Comparison of ENCODE assay signal across 20 cellular contexts in genomic region chr22:42602470-42602869, GRCh38. TPM values are rescaled to one million over a fixed set of nuclear protein-coding genes. Genes with fewer than 3 reads are reported as not detected.
A peak's percentile ranks its signal among the peaks of the same experiment; 100 is the strongest.
DNase-seq lines count a peak whose midpoint lies in the region; ATAC-seq, FAIRE-seq and TF ChIP-seq lines count a peak whose summit lies in the region.
"Had no signal": no experiment of that assay in that cellular context is flagged by ENCODE, and none has a peak within 500 bp of the region (broad histone marks: within the 10 kb centered on the region; RNA-seq: fewer than 3 reads in every experiment).

No MANE protein-coding gene starts in this region.

- CTCF ChIA-PET in RWPE1 (lab: Yijun Ruan, JAX): no interaction called here

- no peak for DNase-seq in RWPE1 (ENCODE audit: low spot score)
- no peak for DNase-seq in lower lobe of right lung
- peak; percentile 64 for DNase-seq in small intestine
- no peak for DNase-seq in NCI-H1092 (lab: John Stamatoyannopoulos, UW)
- no peak for DNase-seq in SKM-1 treated with dmso at 0.1 percent for 144 hours (lab: John Stamatoyannopoulos, UW; ENCODE audit: unreplicated experiment)
- no peak for DNase-seq in COR-L47 (lab: John Stamatoyannopoulos, UW)
- no peak for DNase-seq in activated gamma-delta T cell (lab: John Stamatoyannopoulos, UW)
- DNase-seq: ACHN, C1 segment of cervical spinal cord, DMS79 treated with DMSO at 0.1 percent for 48 hours, KBM-7, NCI-H1105 treated with DMSO at 0.1 percent for 48 hours, NCI-H1694, NCI-H2227 treated with DMSO at 0.1 percent for 48 hours, NCI-H510A treated with DMSO at 0.1 percent for 48 hours, NCI-H774, Right ventricle myocardium superior had no signal

- FAIRE-seq in small intestine (lab: Jason Lieb, UNC): no peak
- FAIRE-seq: H54, RCC 7860 had no signal

- WGBS in small intestine, 3 donors: 25 to 66% (median 51%) methylated on average over 2 of the region's 2 CpGs

- TF ChIP-seq CTCF in C4-2B (conservative IDR thresholded peaks at IDR 0.05): no peak
- no peak for TF ChIP-seq CTCF in RWPE1 (conservative IDR thresholded peaks at IDR 0.05; ENCODE audit: low read depth)
- TF ChIP-seq CTCF in lower lobe of right lung (IDR thresholded peaks at IDR 0.05): no peak

- POLR2A ChIA-PET in RWPE1 (lab: Yijun Ruan, JAX; ENCODE audit: low non-redundant PET): no interaction called here

- H3K36me3 ChIP-seq in lower lobe of right lung: peaks cover 74% of the 10 kb centered on the region
- peaks cover 10 to 23% of the 10 kb centered on the region in 2 donors for H3K36me3 ChIP-seq in small intestine (ENCODE audit: control insufficient read depth in 2 of 2, insufficient read depth in 2 of 2, low read length in 2 of 2)

- intact Hi-C loops in lower lobe of right lung (cut with DNase I): no loop called here

- H3K27ac ChIP-seq in C4-2B (peak overlapping the region; percentile 21), RWPE1 (peak overlapping the region; percentile 37), lower lobe of right lung (peak overlapping the region; percentile 6), small intestine (ENCODE audit: low read depth in 1 of 2, low read length in 1 of 2) (peak overlapping the region; percentile 56 to 58)

- H3K4me3 ChIP-seq in lower lobe of right lung: no peak overlapping the region
- H3K4me3 ChIP-seq in small intestine (ENCODE audit: low read depth in 1 of 2, low read length in 2 of 2): no peak overlapping the region

- no peaks in the 10 kb centered on the region for H3K27me3 ChIP-seq in lower lobe of right lung (ENCODE audit: low read depth)
- no peaks in the 10 kb centered on the region for H3K27me3 ChIP-seq in small intestine (ENCODE audit: control insufficient read depth in 2 of 2, insufficient read depth in 2 of 2, low read length in 2 of 2)

- H3K9me3 ChIP-seq in lower lobe of right lung: no peaks in the 10 kb centered on the region
- no peaks in the 10 kb centered on the region for H3K9me3 ChIP-seq in small intestine (ENCODE audit: control insufficient read depth, low read depth)

- H3K4me1 ChIP-seq in lower lobe of right lung (peaks cover 46% of the 10 kb centered on the region), small intestine (ENCODE audit: control insufficient read depth in 2 of 2, insufficient read depth in 1 of 2, low read depth in 1 of 2, low read length in 1 of 2) (no peaks in the 10 kb centered on the region)

- ATAC-seq in lower lobe of right lung: peak in 1 of 2 donors; percentile 45

RNA-seq across cellular contexts. Expression of gene POLDIP3, which starts 12.2 kb away (rescaled TPM):
- total RNA-seq in lower lobe of right lung: 75.0 TPM
- 10 to 100 TPM; 23.5 to 37.4 (median 27.3) TPM for polyA plus RNA-seq in small intestine

RNA-seq across cellular contexts. Expression of gene ATP5MGL, which starts 37.9 kb away (rescaled TPM):
- total RNA-seq in lower lobe of right lung: 1.0 TPM
- polyA plus RNA-seq in small intestine: under 1 TPM in 1 of 3 donors, not detected in 2; 0.10 TPM

RNA-seq across cellular contexts. Expression of gene CYB5R3, which starts 46.7 kb away (rescaled TPM):
- total RNA-seq in lower lobe of right lung: 219 TPM
- polyA plus RNA-seq in small intestine: 100 to 1,000 TPM in 2 of 3 donors, 10 to 100 TPM in 1; 70.0 to 136 (median 101) TPM

RNA-seq across cellular contexts. Expression of gene SERHL2, which starts 48.7 kb away (rescaled TPM):
- total RNA-seq in lower lobe of right lung: 1.6 TPM
- 1 to 10 TPM in 2 of 3 donors, under 1 TPM in 1; 0.89 to 4.1 (median 2.4) TPM for polyA plus RNA-seq in small intestine

Comparison
In these comparisons a context has a peak if more than half of its experiments do, and no peak if none do; other contexts are left out.
1. H3K27ac ChIP-seq: peak in every context shown above with its lines; median percentile 57 in small intestine; 37 in RWPE1; 21 in C4-2B; 6 in lower lobe of right lung.